In genomic region chr18:74459877-74460276, GRCh38 we compare ENCODE assay signal across 12 cellular contexts. TPM values are rescaled to one million over a fixed set of nuclear protein-coding genes. Genes with fewer than 3 reads are reported as not detected.
A peak's percentile ranks its signal among the peaks of the same experiment; 100 is the strongest.
DNase-seq lines count a peak whose midpoint lies in the region; ATAC-seq, FAIRE-seq and TF ChIP-seq lines count a peak whose summit lies in the region.
"Had no signal": no experiment of that assay in that cellular context is flagged by ENCODE, and none has a peak within 500 bp of the region (broad histone marks: within the 10 kb centered on the region; RNA-seq: fewer than 3 reads in every experiment).

No MANE protein-coding gene starts in this region.

- no peak overlapping the region for H3K14ac ChIP-seq in H9 (ENCODE audit: insufficient read depth, low read length)
- no peak overlapping the region for H3K14ac ChIP-seq in mesenchymal stem cell (ENCODE audit: low read length in 2 of 2)

- H3K27me3 ChIP-seq in H9 (ENCODE audit: insufficient read depth, low read length) (peaks cover 27% of the 10 kb centered on the region; the same call in 1 of the 2 replicates), mesenchymal stem cell (ENCODE audit: control insufficient read depth in 1 of 2, insufficient read depth in 1 of 2, low read length in 2 of 2) (peaks cover 61 to 89% of the 10 kb centered on the region in 2 experiments)

- POLR2A ChIA-PET in A549 (lab: Yijun Ruan, JAX): no interaction called here

- H3K4me3 ChIP-seq in A549: no peak overlapping the region
- H3K4me3 ChIP-seq in mesenchymal stem cell (ENCODE audit: insufficient read depth in 1 of 2, low read depth in 1 of 2, low read length in 2 of 2): no peak overlapping the region

- H4K5ac ChIP-seq in H9 (ENCODE audit: insufficient read length, low read depth, low read length): no peak overlapping the region

- no peak overlapping the region for H2BK5ac ChIP-seq in H9 (ENCODE audit: insufficient read length, low read length)
- no peak overlapping the region for H2BK5ac ChIP-seq in mesenchymal stem cell (ENCODE audit: low read depth, low read length, poor library complexity, severe bottlenecking)

- no peak overlapping the region for H3K4me2 ChIP-seq in A549
- H3K4me2 ChIP-seq in H9 (ENCODE audit: insufficient read depth, insufficient read length, low read length): no peak overlapping the region
- no peak overlapping the region for H3K4me2 ChIP-seq in mesenchymal stem cell (ENCODE audit: low read length, poor library complexity, severe bottlenecking)

- H3K36me3 ChIP-seq in mesenchymal stem cell (ENCODE audit: control insufficient read depth in 1 of 2, insufficient read depth in 2 of 2, low read depth in 1 of 2, low read length in 2 of 2): no peaks in the 10 kb centered on the region

- no peaks in the 10 kb centered on the region; a peak in 1 of 5 replicates for H3K9me3 Mint-ChIP-seq in H9

- no peak for TF ChIP-seq CTCF in A549 (IDR thresholded peaks at IDR 0.05)
- TF ChIP-seq CTCF in H9 (conservative IDR thresholded peaks at IDR 0.05): peak; percentile 65

- H3K9ac ChIP-seq in H9 (ENCODE audit: extremely low read depth, insufficient read length, low read length) (no peak overlapping the region), mesenchymal stem cell (ENCODE audit: low read length) (no peak overlapping the region)

- H3K4me1 ChIP-seq in A549: 0 out of 3 replicates have a peak, but pooled peaks cover 4% of the 10 kb centered on the region
- H3K4me1 ChIP-seq in H9 (ENCODE audit: insufficient read depth, low read length): no peaks in the 10 kb centered on the region
- peaks cover 11% of the 10 kb centered on the region for H3K4me1 ChIP-seq in mesenchymal stem cell (ENCODE audit: control insufficient read depth, insufficient read depth, low read depth, low read length)

- FAIRE-seq in A549 (lab: Jason Lieb, UNC): no peak

- H4K8ac ChIP-seq in H9 (replicated peaks; ENCODE audit: insufficient read length, low read depth, low read length) (no peak overlapping the region), mesenchymal stem cell (ENCODE audit: low read length) (no peak overlapping the region)

- no peak overlapping the region for H2AK5ac ChIP-seq in H9 (ENCODE audit: insufficient read length, low read length)
- no peak overlapping the region for H2AK5ac ChIP-seq in mesenchymal stem cell (ENCODE audit: low read length, severe bottlenecking)

- ATAC-seq in A549 (peak; percentile 79 to 89; a peak in 5 of 6 replicates), T-helper 17 cell (no peak), GM21717 (IDR thresholded peaks at IDR 0.05; ENCODE audit: unreplicated experiment) (no peak)

- H2BK120ac ChIP-seq in H9 (ENCODE audit: low read depth, low read length, poor library complexity, severe bottlenecking) (no peak overlapping the region), mesenchymal stem cell (ENCODE audit: low read depth, low read length) (no peak overlapping the region)

- 6% methylated on average over 6 of the region's 7 CpGs for WGBS in A549 (ENCODE audit: missing lambda C conversion rate)
- WGBS in H9 (ENCODE audit: extremely low coverage, insufficient read length, low lambda C conversion rate): no CpG with 5 or more reads among the region's 7 CpGs
- WGBS in mesenchymal stem cell: 54% methylated on average over 5 of the region's 7 CpGs

- no peak overlapping the region for H2BK20ac ChIP-seq in H9 (ENCODE audit: low read depth, low read length, poor library complexity, severe bottlenecking)

- no peak for TF ChIP-seq POLR2A in A549 (IDR thresholded peaks at IDR 0.05; ENCODE audit: low read length)

- H2BK15ac ChIP-seq in H9 (ENCODE audit: low read depth, low read length) (no peak overlapping the region), mesenchymal stem cell (ENCODE audit: low read depth, poor library complexity, severe bottlenecking) (no peak overlapping the region)

- H3K4ac ChIP-seq in H9 (ENCODE audit: low read depth, low read length) (no peak overlapping the region), mesenchymal stem cell (ENCODE audit: low read depth in 1 of 2, low read length in 2 of 2) (no peak overlapping the region)

- H2AFZ ChIP-seq in H9 (ENCODE audit: low read length): no peak overlapping the region
- H2AFZ ChIP-seq in mesenchymal stem cell (ENCODE audit: low read depth, low read length): no peak overlapping the region

- no peak overlapping the region for H3K27ac ChIP-seq in A549
- H3K27ac ChIP-seq in H9 (ENCODE audit: insufficient read length, low read depth, low read length): no peak overlapping the region
- H3K27ac ChIP-seq in caudate nucleus (ENCODE audit: low read depth, low read length): peak overlapping the region; percentile 95
- no peak overlapping the region for H3K27ac ChIP-seq in mesenchymal stem cell (ENCODE audit: low read length, poor library complexity, severe bottlenecking)
- H3K27ac ChIP-seq: C4-2B had no signal

- H3K27me3 Mint-ChIP-seq in H9 (ENCODE audit: low read depth): peaks cover 66% of the 10 kb centered on the region
- H3K27me3 Mint-ChIP-seq in T-helper 17 cell: peaks cover 58% of the 10 kb centered on the region

- H3K36me3 Mint-ChIP-seq in H9 (ENCODE audit: insufficient read depth in 1 of 3, low read depth in 3 of 3) (no peaks in the 10 kb centered on the region; a peak in 1 of 7 replicates), T-helper 17 cell (ENCODE audit: low read depth) (no peaks in the 10 kb centered on the region)

- peak; percentile 16 to 32 for DNase-seq in A549 (ENCODE audit: low read depth in 1 of 2, low spot score in 1 of 2)
- peak; percentile 81 for DNase-seq in H9
- peak in 32 of 61 donors; percentile 5 to 64 (median 26) for DNase-seq in caudate nucleus (lab: John Stamatoyannopoulos, UW)
- peak; percentile 11 for DNase-seq in mesenchymal stem cell
- no peak for DNase-seq in T-helper 17 cell
- no peak for DNase-seq in NCI-H526 (lab: John Stamatoyannopoulos, UW)
- DNase-seq in NCI-H2029 (lab: John Stamatoyannopoulos, UW): no peak
- DNase-seq: activated T-cell treated with anti-CD3 and anti-CD28 coated beads, Interleukin-2, amount 50 U/mL, for 48 hours; NCI-H1436 had no signal

- H3T11ph ChIP-seq in H9 (ENCODE audit: low read length): no peak overlapping the region

- CTCF ChIA-PET in A549 (lab: Yijun Ruan, JAX): interaction anchor here (1.1 kb wide), 1 partner anchor 9 kb away, joined by 3 read pairs; no protein-coding TSS in a partner anchor

- no peaks in the 10 kb centered on the region for H3K79me2 ChIP-seq in H9 (ENCODE audit: insufficient read depth, low read length)

- H3K4me1 Mint-ChIP-seq in H9 (peaks cover 4 to 15% of the 10 kb centered on the region in 2 experiments; a peak in 3 of 4 replicates), T-helper 17 cell (peaks cover 2% of the 10 kb centered on the region)

- H3K4me3 Mint-ChIP-seq in H9 (no peak overlapping the region), T-helper 17 cell (no peak overlapping the region)

- no peak overlapping the region; a peak in 1 of 7 replicates for H3K27ac Mint-ChIP-seq in H9
- no peak overlapping the region for H3K27ac Mint-ChIP-seq in T-helper 17 cell

- H3K79me1 ChIP-seq in H9 (ENCODE audit: insufficient read depth, low read depth, low read length, poor library complexity, severe bottlenecking) (no peaks in the 10 kb centered on the region), mesenchymal stem cell (replicated peaks; ENCODE audit: low read length, poor library complexity, severe bottlenecking) (no peaks in the 10 kb centered on the region)

- H4K20me1 ChIP-seq in H9 (ENCODE audit: control insufficient read depth, insufficient read depth, insufficient read length): no peaks in the 10 kb centered on the region

- TF ChIP-seq RAD21 in A549 (conservative IDR thresholded peaks at IDR 0.05 in 1 of 2, IDR thresholded peaks at IDR 0.05 in 1 of 2): no peak

- H3K9me3 ChIP-seq in A549 (no peaks in the 10 kb centered on the region), H9 (ENCODE audit: control insufficient read depth, low read depth, low read length) (no peaks in the 10 kb centered on the region), mesenchymal stem cell (ENCODE audit: control insufficient read depth, low read length) (no peaks in the 10 kb centered on the region), T-helper 17 cell (ENCODE audit: control insufficient read depth, low read length, poor library complexity, severe bottlenecking) (no peaks in the 10 kb centered on the region)

- H3K23ac ChIP-seq in H9 (ENCODE audit: insufficient read length, low read depth, low read length) (no peak overlapping the region), mesenchymal stem cell (ENCODE audit: low read length in 2 of 2) (no peak overlapping the region)

- H3K23me2 ChIP-seq in H9 (ENCODE audit: insufficient read length, low read depth, low read length, poor library complexity, severe bottlenecking): peaks cover 6% of the 10 kb centered on the region

- H4K91ac ChIP-seq in H9 (ENCODE audit: insufficient read length, low read depth, low read length) (no peak overlapping the region), mesenchymal stem cell (ENCODE audit: low read length) (no peak overlapping the region)

- H3K56ac ChIP-seq in H9 (ENCODE audit: insufficient read length, low read depth, low read length): no peak overlapping the region

- TF ChIP-seq EP300 in A549 (IDR thresholded peaks at IDR 0.05): no peak

- H3K18ac ChIP-seq in H9 (ENCODE audit: insufficient read length, low read depth, low read length) (no peak overlapping the region), mesenchymal stem cell (ENCODE audit: low read depth in 1 of 2, low read length in 2 of 2) (no peak overlapping the region)

- H2BK12ac ChIP-seq in H9 (ENCODE audit: insufficient read length, low read depth, low read length) (no peak overlapping the region), mesenchymal stem cell (ENCODE audit: low read length in 2 of 2) (no peak overlapping the region)

TF ChIP-seq in A549, 52 proteins besides CTCF, POLR2A, EP300 and RAD21 (continues in another document):
- no peak for TF ChIP-seq NFE2L2 (conservative IDR thresholded peaks at IDR 0.05; ENCODE audit: low read length)
- no peak for TF ChIP-seq EHF (CRISPR knock-in tag; IDR thresholded peaks at IDR 0.05)

RNA-seq across cellular contexts. Expression of gene DIPK1C, which starts 2.8 kb away (rescaled TPM):
- polyA plus RNA-seq in A549 (2011; rRNA removed) (not detected in 2 replicates), A549 (2017; fragmentation: RNase III; extraction: RNeasy Plus Mini Kit Qiagen cat#74134 plus additional on column Dnase treatment) (not detected in 3 replicates)
- not detected in 2 replicates for polyA plus RNA-seq in A549 (2012; cell fraction: cytosol; rRNA removed)
- not detected in 2 replicates for polyA plus RNA-seq in A549 (2012; cell fraction: nucleus; rRNA removed)
- polyA minus RNA-seq in A549 (2011; rRNA and poly(A)+ RNA removed): not detected in 2 replicates
- total RNA-seq in H9 (2021) (not detected in 2 replicates), T-helper 17 cell (not detected)
- polyA plus RNA-seq in mesenchymal stem cell (2013, experiment 1 of 2): not detected
- not detected for polyA plus RNA-seq in mesenchymal stem cell (2013, experiment 2 of 2)
- total RNA-seq: lung microvascular endothelial cell had no signal

RNA-seq across cellular contexts. Expression of gene CNDP2, which starts 36.3 kb away (rescaled TPM):
- polyA plus RNA-seq in A549 (2011; rRNA removed) (77.6 and 93.7 TPM in 2 replicates), A549 (2017; fragmentation: RNase III; extraction: RNeasy Plus Mini Kit Qiagen cat#74134 plus additional on column Dnase treatment) (104 to 107 TPM (median 106 TPM) in 3 replicates)
- 78.7 and 81.3 TPM in 2 replicates for polyA plus RNA-seq in A549 (2012; cell fraction: cytosol; rRNA removed)
- polyA plus RNA-seq in A549 (2012; cell fraction: nucleus; rRNA removed): 82.9 and 99.3 TPM in 2 replicates
- 101 and 102 TPM in 2 replicates for polyA minus RNA-seq in A549 (2011; rRNA and poly(A)+ RNA removed)
- total RNA-seq in H9 (2021) (212 and 214 TPM in 2 replicates), T-helper 17 cell (100 to 1,000 TPM in 1 of 2 donors, 10 to 100 TPM in 1; 99.6 to 105 TPM)
- polyA plus RNA-seq in mesenchymal stem cell (2013, experiment 1 of 2): 77.8 TPM
- polyA plus RNA-seq in mesenchymal stem cell (2013, experiment 2 of 2): 74.3 TPM

Comparison
In these comparisons a context has a peak if more than half of its experiments do, and no peak if none do; other contexts are left out.
1. ATAC-seq: peak in A549 (2 of 2); none in T-helper 17 cell (single experiment) and GM21717 (single experiment).
2. DNase-seq: peak in A549 (2 of 2), H9 (single experiment), caudate nucleus (32 of 61) and mesenchymal stem cell (single experiment); none in T-helper 17 cell (0 of 3), NCI-H526 (0 of 2) and NCI-H2029 (single experiment).